38 cellular contexts compared by ENCODE assay signal in the genomic region with DNA sequence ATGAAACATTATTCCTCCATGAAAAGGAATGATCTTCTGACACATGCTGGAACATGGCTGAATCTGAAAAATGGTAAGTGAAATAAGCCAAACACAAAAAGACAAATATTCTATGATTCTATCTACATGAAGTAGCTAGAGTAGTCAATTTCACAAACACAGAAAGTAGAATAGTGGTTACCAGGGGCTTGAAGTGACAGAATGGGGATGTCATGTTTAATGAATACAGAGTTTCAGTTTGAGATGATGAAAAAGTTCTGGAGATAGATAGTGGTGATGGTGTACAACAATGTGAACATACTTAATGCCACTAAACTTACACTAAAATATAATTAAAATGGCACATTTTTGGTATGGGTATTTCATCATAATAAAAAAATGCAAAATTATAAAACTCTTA. TPM values are rescaled to one million over a fixed set of nuclear protein-coding genes. Genes with fewer than 3 reads are reported as not detected.
"Had no signal": no experiment of that assay in that cellular context is flagged by ENCODE, and none has a peak within 500 bp of the region (broad histone marks: within the 10 kb centered on the region; RNA-seq: fewer than 3 reads in every experiment).

No MANE protein-coding gene starts in this region.

- DNase-seq: activated effector memory CD4-positive, alpha-beta T cell treated with anti-CD3 and anti-CD28 coated beads, Interleukin-2, amount 50 U/mL, for 16 hours; activated effector memory CD4-positive, alpha-beta T cell treated with Interleukin-2 at 50 U/mL for 16 hours; activated gamma-delta T cell; activated gamma-delta T cell treated with Interleukin-2 at 50 U/mL for 16 hours; activated naive CD4-positive, alpha-beta T cell; activated naive CD4-positive, alpha-beta T cell treated with anti-CD3 and anti-CD28 coated beads for 36 hours; activated naive CD4-positive, alpha-beta T cell treated with anti-CD3 and anti-CD28 coated beads, Interleukin-2, amount 10 ng/mL, durations not matched to agents 7 days and 5 days; activated naive CD4-positive, alpha-beta T cell treated with anti-CD3 and anti-CD28 coated beads, Interleukin-2, amount 50 U/mL, for 16 hours; activated naive CD4-positive, alpha-beta T cell treated with Interleukin-2 at 50 U/mL for 16 hours; activated naive CD8-positive, alpha-beta T cell treated with anti-CD3 and anti-CD28 coated beads for 36 hours; activated naive CD8-positive, alpha-beta T cell treated with anti-CD3 and anti-CD28 coated beads, Interleukin-2, amount 10 ng/mL, durations not matched to agents 7 days and 5 days; activated naive CD8-positive, alpha-beta T cell treated with anti-CD3 and anti-CD28 coated beads, Interleukin-2, amount 50 U/mL, for 24 hours; activated T-cell treated with anti-CD3 and anti-CD28 coated beads, Interleukin-2, amount 50 U/mL, for 1 hour; activated T-cell treated with anti-CD3 and anti-CD28 coated beads, Interleukin-2, amount 50 U/mL, for 24 hours; activated T-cell treated with anti-CD3 and anti-CD28 coated beads, Interleukin-2, amount 50 U/mL, for 4 hours; activated T-cell treated with anti-CD3 and anti-CD28 coated beads, Interleukin-2, amount 50 U/mL, for 48 hours; activated T-cell treated with anti-CD3 and anti-CD28 coated beads, Interleukin-2, amount 50 U/mL, for 72 hours; adrenal gland; amniotic stem cell; amygdala; anterior cingulate cortex; aorta; body of pancreas; brain microvascular endothelial cell; caudate nucleus; central memory CD4-positive, alpha-beta T cell; cerebellar nuclear complex had no signal

- H3K4me3 ChIP-seq: adrenal gland, body of pancreas, breast epithelium, cardiac muscle cell had no signal

- H3K9me3 ChIP-seq: adrenal gland, body of pancreas, breast epithelium had no signal

- ATAC-seq: activated naive CD4-positive, alpha-beta T cell treated with anti-CD3 and anti-CD28 coated beads, Interleukin-2, amount 50 U/mL, for 72 hours; activated naive CD8-positive, alpha-beta T cell treated with anti-CD3 and anti-CD28 coated beads, Interleukin-2, amount 50 U/mL, for 24 hours; activated T-cell treated with anti-CD3 and anti-CD28 coated beads, Interleukin-2, amount 50 U/mL, for 4 hours; activated T-cell treated with anti-CD3 and anti-CD28 coated beads, Interleukin-2, amount 50 U/mL, for 72 hours; activated T-helper 17 cell treated with anti-CD3 and anti-CD28 coated beads, Interleukin-2, amount 50 U/mL, for 72 hours; body of pancreas had no signal

- H3K4me1 ChIP-seq: adrenal gland, body of pancreas, breast epithelium had no signal

- H3K27me3 ChIP-seq: adrenal gland, body of pancreas, brain microvascular endothelial cell, breast epithelium, cardiac muscle cell had no signal

- H3K36me3 ChIP-seq: adrenal gland, brain microvascular endothelial cell, breast epithelium, cardiac muscle cell had no signal

- FAIRE-seq: astrocyte had no signal

- H3K27ac ChIP-seq: adrenal gland, body of pancreas, brain microvascular endothelial cell, breast epithelium, cardiac muscle cell had no signal

RNA-seq across cellular contexts. Expression of gene RLN2, which starts 18.3 kb away (rescaled TPM):
- total RNA-seq: aorta, body of pancreas, chondrocyte had no signal
- polyA plus RNA-seq: adrenal gland, aorta had no signal

RNA-seq across cellular contexts. Expression of gene RLN1, which starts 53.4 kb away (rescaled TPM):
- total RNA-seq: adrenal gland, aorta, astrocyte, body of pancreas, cardiac muscle cell, chondrocyte had no signal
- polyA plus RNA-seq: adrenal gland, aorta had no signal

RNA-seq across cellular contexts. Expression of gene INSL4, which starts 55.0 kb away (rescaled TPM):
- total RNA-seq: activated naive CD4-positive, alpha-beta T cell treated with anti-CD3 and anti-CD28 coated beads for 36 hours; activated naive CD4-positive, alpha-beta T cell treated with anti-CD3 and anti-CD28 coated beads, Interleukin-2, amount 50 U/mL, for 72 hours; activated naive CD8-positive, alpha-beta T cell treated with anti-CD3 and anti-CD28 coated beads for 36 hours; activated naive CD8-positive, alpha-beta T cell treated with anti-CD3 and anti-CD28 coated beads, Interleukin-2, amount 10 ng/mL, durations not matched to agents 7 days and 5 days; activated T-cell treated with anti-CD3 and anti-CD28 coated beads, Interleukin-2, amount 50 U/mL, for 72 hours; activated T-helper 17 cell treated with anti-CD3 and anti-CD28 coated beads, Interleukin-2, amount 50 U/mL, for 72 hours; activated T-helper 2 cell treated with anti-CD3 and anti-CD28 coated beads, Interferon-gamma antibody, Interleukin-2, Interleukin-4, amounts not matched to agents 10 μg/mL and 5 μg/mL and 100 μg/mL, durations not matched to agents 14 hours and 24 hours and 36 hours; adrenal gland; aorta; body of pancreas; breast epithelium; bronchial epithelial cell; cardiac muscle cell; cardiac septum; cerebellum; chondrocyte had no signal
- polyA plus RNA-seq: adipose tissue, adrenal gland, aorta, cardiac muscle cell had no signal
